Comparison of ENCODE assay signal across 15 cellular contexts in the genomic region with DNA sequence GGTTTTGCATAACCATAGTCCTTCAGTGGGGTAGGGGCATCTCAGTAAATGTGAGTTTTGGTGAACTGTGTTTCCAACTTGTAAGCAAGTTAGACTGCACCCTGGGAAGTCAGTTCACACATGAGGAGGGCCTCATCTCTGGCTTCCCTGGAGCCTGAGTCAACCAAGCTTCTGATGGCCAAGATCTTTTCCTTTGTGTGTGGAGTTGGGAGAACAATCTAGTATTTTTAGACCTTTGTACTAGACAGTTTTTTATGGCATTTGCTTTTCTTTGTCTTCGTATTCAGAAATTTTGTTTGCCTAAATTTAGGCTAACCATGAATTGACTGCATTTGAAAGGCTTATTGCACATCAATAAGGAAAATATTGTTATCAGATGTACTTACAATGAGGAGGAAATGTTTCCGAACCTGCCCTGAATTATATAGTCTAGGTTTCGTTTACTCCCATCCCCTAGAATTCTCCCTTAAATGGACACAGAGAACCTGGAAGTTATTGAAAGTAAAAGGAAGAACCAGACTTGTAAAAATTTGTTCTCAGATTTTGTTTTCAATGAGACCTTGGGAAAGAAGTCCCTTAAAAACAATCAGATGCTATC.
A peak's percentile ranks its signal among the peaks of the same experiment; 100 is the strongest.
DNase-seq lines count a peak whose midpoint lies in the region; ATAC-seq and TF ChIP-seq lines count a peak whose summit lies in the region.
"Had no signal": no experiment of that assay in that cellular context is flagged by ENCODE, and none has a peak within 500 bp of the region (broad histone marks: within the 10 kb centered on the region; RNA-seq: fewer than 3 reads in every experiment).

No MANE protein-coding gene starts in this region.

- no peak for TF ChIP-seq RAD21 in IMR-90 (IDR thresholded peaks at IDR 0.05; ENCODE audit: low read length)

- H3K4me1 ChIP-seq in IMR-90 (ENCODE audit: control insufficient read depth, insufficient read depth, low read length) (peaks cover 16% of the 10 kb centered on the region), mesenchymal stem cell (ENCODE audit: control insufficient read depth, insufficient read depth, low read depth, low read length) (peaks cover 28% of the 10 kb centered on the region), tibial artery (peaks cover 0 to 51% (median 9%) of the 10 kb centered on the region in 4 donors)
- H3K4me1 ChIP-seq: SJCRH30 had no signal

- no peaks in the 10 kb centered on the region for H3K27me3 Mint-ChIP-seq in T-helper 17 cell
- H3K27me3 Mint-ChIP-seq: B cell; CD4-positive, alpha-beta T cell had no signal

- CTCF ChIA-PET in IMR-90 (lab: Yijun Ruan, JAX) = no interaction called here

- H2AFZ ChIP-seq in IMR-90 (replicated peaks; ENCODE audit: low read length, poor library complexity) (no peak overlapping the region), mesenchymal stem cell (ENCODE audit: low read depth, low read length) (no peak overlapping the region)

- H3K9ac ChIP-seq in IMR-90 (ENCODE audit: low read depth, low read length) (no peak overlapping the region), mesenchymal stem cell (ENCODE audit: low read length) (no peak overlapping the region)

- H3K4me3 ChIP-seq in IMR-90 (ENCODE audit: insufficient read depth, low read depth, low read length) (no peak overlapping the region), mesenchymal stem cell (ENCODE audit: insufficient read depth in 1 of 2, low read depth in 1 of 2, low read length in 2 of 2) (no peak overlapping the region), tibial artery (no peak overlapping the region)
- H3K4me3 ChIP-seq: SJCRH30 had no signal

- H4K91ac ChIP-seq in IMR-90 (ENCODE audit: insufficient read depth, low read depth, low read length) = 0 out of 2 replicates have a peak overlapping the region, but pooled peaks have one; percentile 21
- H4K91ac ChIP-seq in mesenchymal stem cell (ENCODE audit: low read length) = no peak overlapping the region

- no peak for TF ChIP-seq POLR2A in IMR-90 (IDR thresholded peaks at IDR 0.05; ENCODE audit: low read depth, low read length)

- dilution Hi-C loops in IMR-90 (cut with HindIII; ENCODE audit: low sequenced_read_pairs, unreplicated experiment) = no loop called here

- no peak for DNase-seq in IMR-90
- no peak for DNase-seq in T-helper 17 cell
- no peak for DNase-seq in mesenchymal stem cell
- no peak for DNase-seq in tibial artery
- no peak for DNase-seq in NCI-H1417 (lab: John Stamatoyannopoulos, UW)
- no peak for DNase-seq in left lobe of liver (ENCODE audit: low spot score)
- DNase-seq in medulla oblongata (ENCODE audit: extremely low spot score) = no peak
- DNase-seq: CD4-positive, alpha-beta T cell; DMS79 treated with DMSO at 0.1 percent for 48 hours; NCI-H187 treated with DMSO at 0.1 percent for 48 hours; NCI-H446; SJCRH30 had no signal

- peaks cover 10% of the 10 kb centered on the region for H3K36me3 Mint-ChIP-seq in T-helper 17 cell (ENCODE audit: low read depth)

- no peak overlapping the region for H2BK12ac ChIP-seq in mesenchymal stem cell (ENCODE audit: low read length in 2 of 2)

- H3K27me3 ChIP-seq in IMR-90 (ENCODE audit: control insufficient read depth, insufficient read depth, low read length) = no peaks in the 10 kb centered on the region
- H3K27me3 ChIP-seq in mesenchymal stem cell (ENCODE audit: control insufficient read depth in 1 of 2, insufficient read depth in 1 of 2, low read length in 2 of 2) = no peaks in the 10 kb centered on the region
- H3K27me3 ChIP-seq in tibial artery = no peaks in the 10 kb centered on the region
- H3K27me3 ChIP-seq: SJCRH30 had no signal

- no peak overlapping the region for H3K4me2 ChIP-seq in IMR-90 (ENCODE audit: low read depth, low read length)
- no peak overlapping the region for H3K4me2 ChIP-seq in mesenchymal stem cell (ENCODE audit: low read length, poor library complexity, severe bottlenecking)

- peak overlapping the region; percentile 17; the same call in 1 of the 2 replicates for H2AK5ac ChIP-seq in IMR-90 (ENCODE audit: low read depth, low read length)
- H2AK5ac ChIP-seq in mesenchymal stem cell (ENCODE audit: low read length, severe bottlenecking) = peak overlapping the region; percentile 25

- H4K20me1 ChIP-seq in IMR-90 (ENCODE audit: insufficient read depth, low read length) = no peaks in the 10 kb centered on the region

- H2BK15ac ChIP-seq in IMR-90 (ENCODE audit: low read depth, low read length) = 0 out of 3 replicates have a peak overlapping the region, but pooled peaks have one; percentile 44
- H2BK15ac ChIP-seq in mesenchymal stem cell (ENCODE audit: low read depth, poor library complexity, severe bottlenecking) = no peak overlapping the region

- H3K27ac Mint-ChIP-seq in T-helper 17 cell = peak overlapping the region; percentile 19
- H3K27ac Mint-ChIP-seq: B cell; CD4-positive, alpha-beta T cell had no signal

- H3K23ac ChIP-seq in IMR-90 (ENCODE audit: low read depth, low read length) = peak overlapping the region; percentile 31; the same call in 1 of the 2 replicates
- no peak overlapping the region for H3K23ac ChIP-seq in mesenchymal stem cell (ENCODE audit: low read length in 2 of 2)

- H3K56ac ChIP-seq in IMR-90 (ENCODE audit: extremely low read depth, insufficient read depth, low read length) = no peak overlapping the region

- BruUV-seq in IMR-90 (replicated peaks; lab: Mats Ljungman, UMichigan) = no TSS peak

- H3K36me3 ChIP-seq in IMR-90 (ENCODE audit: control insufficient read depth, insufficient read depth, low read length) (peaks cover 3% of the 10 kb centered on the region; the same call in 1 of the 2 replicates), mesenchymal stem cell (ENCODE audit: control insufficient read depth in 1 of 2, insufficient read depth in 2 of 2, low read depth in 1 of 2, low read length in 2 of 2) (peaks cover 0 to 29% of the 10 kb centered on the region in 2 experiments), tibial artery (no peaks in the 10 kb centered on the region)
- H3K36me3 ChIP-seq: SJCRH30 had no signal

- no peak overlapping the region for H2BK120ac ChIP-seq in IMR-90 (ENCODE audit: low read depth, low read length)
- H2BK120ac ChIP-seq in mesenchymal stem cell (ENCODE audit: low read depth, low read length) = no peak overlapping the region

- peaks cover 20% of the 10 kb centered on the region for H3K9me1 ChIP-seq in IMR-90 (ENCODE audit: insufficient read depth, low read length)

- H2BK20ac ChIP-seq in IMR-90 (ENCODE audit: low read depth, low read length) = no peak overlapping the region; the same call in 1 of the 2 replicates

- in situ Hi-C loops in IMR-90 (cut with MboI; ENCODE audit: low sequenced_read_pairs) = no loop called here

- H3K79me1 ChIP-seq in IMR-90 (ENCODE audit: low read depth in 1 of 2, low read length in 2 of 2) (peaks cover 6 to 31% of the 10 kb centered on the region in 2 experiments; a peak in 3 of 4 replicates), mesenchymal stem cell (replicated peaks; ENCODE audit: low read length, poor library complexity, severe bottlenecking) (peaks cover 36% of the 10 kb centered on the region)

- 0 out of 2 replicates have a peak overlapping the region, but pooled peaks have one; percentile 8 for H3K14ac ChIP-seq in IMR-90 (replicated peaks; ENCODE audit: low read depth, low read length)
- H3K14ac ChIP-seq in mesenchymal stem cell (ENCODE audit: low read length in 2 of 2) = no peak overlapping the region

- no CpG with 5 or more reads among the region's 3 CpGs for WGBS in IMR-90 (ENCODE audit: extremely low coverage in 2 of 2, insufficient read length in 1 of 2), 2 experiments
- 100% methylated on average over 1 of the region's 3 CpGs for WGBS in mesenchymal stem cell

- intact Hi-C loops in IMR-90 (cut with micrococcal nuclease) (no loop called here), tibial artery (cut with DNase I; ENCODE audit: low total_unique reads) (no loop called here)

- H3K18ac ChIP-seq in IMR-90 (ENCODE audit: low read depth, low read length) (peak overlapping the region; percentile 41; the same call in 1 of the 2 replicates), mesenchymal stem cell (ENCODE audit: low read depth in 1 of 2, low read length in 2 of 2) (no peak overlapping the region)

- H3K9me3 ChIP-seq in IMR-90 (ENCODE audit: control insufficient read depth, insufficient read depth, low read length) (no peaks in the 10 kb centered on the region), T-helper 17 cell (ENCODE audit: control insufficient read depth, low read length, poor library complexity, severe bottlenecking) (no peaks in the 10 kb centered on the region), mesenchymal stem cell (ENCODE audit: control insufficient read depth, low read length) (no peaks in the 10 kb centered on the region), tibial artery (no peaks in the 10 kb centered on the region)
- H3K9me3 ChIP-seq: SJCRH30 had no signal

- no peak overlapping the region for H3K4me3 Mint-ChIP-seq in T-helper 17 cell
- H3K4me3 Mint-ChIP-seq: B cell; CD4-positive, alpha-beta T cell had no signal

- peak overlapping the region; percentile 37 for H3K4ac ChIP-seq in IMR-90 (ENCODE audit: low read depth, low read length)
- no peak overlapping the region for H3K4ac ChIP-seq in mesenchymal stem cell (ENCODE audit: low read depth in 1 of 2, low read length in 2 of 2)

- H4K8ac ChIP-seq in IMR-90 (ENCODE audit: low read depth in 2 of 2, low read length in 2 of 2) (no peak overlapping the region), mesenchymal stem cell (ENCODE audit: low read length) (no peak overlapping the region)

- no peak overlapping the region for H2BK5ac ChIP-seq in IMR-90 (ENCODE audit: low read depth, low read length, poor library complexity, severe bottlenecking)
- H2BK5ac ChIP-seq in mesenchymal stem cell (ENCODE audit: low read depth, low read length, poor library complexity, severe bottlenecking) = no peak overlapping the region

- H4K5ac ChIP-seq in IMR-90 (ENCODE audit: low read depth, low read length) = peak overlapping the region; percentile 39; the same call in 1 of the 2 replicates

- ATAC-seq in IMR-90 (ENCODE audit: low read depth) = no peak
- no peak for ATAC-seq in T-helper 17 cell
- no peak for ATAC-seq in left lobe of liver
- ATAC-seq: HCT116 had no signal

- H3K27ac ChIP-seq in IMR-90 (ENCODE audit: insufficient read depth, low read length) = no peak overlapping the region
- no peak overlapping the region for H3K27ac ChIP-seq in mesenchymal stem cell (ENCODE audit: low read length, poor library complexity, severe bottlenecking)
- peak overlapping the region; percentile 16 to 54 for H3K27ac ChIP-seq in tibial artery
- H3K27ac ChIP-seq: HL-60, SJCRH30 had no signal

- H3K4me1 Mint-ChIP-seq in T-helper 17 cell = peaks cover 2% of the 10 kb centered on the region
- H3K4me1 Mint-ChIP-seq: B cell had no signal

- no peak for TF ChIP-seq CTCF in IMR-90 (conservative IDR thresholded peaks at IDR 0.05; ENCODE audit: low read depth, low read length)
- TF ChIP-seq CTCF in tibial artery (IDR thresholded peaks at IDR 0.05) = no peak

- H2AK9ac ChIP-seq in IMR-90 (replicated peaks; ENCODE audit: low read depth, low read length, poor library complexity) = no peak overlapping the region

- POLR2A ChIA-PET in IMR-90 (lab: Charles Lee; ENCODE audit: unreplicated experiment) = no interaction called here

TF ChIP-seq in IMR-90, 13 proteins besides CTCF, POLR2A, EP300 and RAD21 (continues in another document):
- TF ChIP-seq MAFK (IDR thresholded peaks at IDR 0.05; ENCODE audit: low read depth, low read length) (no peak), BHLHE40 (IDR thresholded peaks at IDR 0.05; ENCODE audit: low read depth, low read length) (no peak), SMC3 (IDR thresholded peaks at IDR 0.05; ENCODE audit: low read depth, low read length) (no peak), MXI1 (IDR thresholded peaks at IDR 0.05; ENCODE audit: borderline replicate concordance, low read depth, low read length) (no peak)

Comparison
In these comparisons a context has a peak if more than half of its experiments do, and no peak if none do; other contexts are left out.
1. H3K27ac ChIP-seq: peak in tibial artery (2 of 2); none in IMR-90 (single experiment) and mesenchymal stem cell (single experiment).